In the genomic region with DNA sequence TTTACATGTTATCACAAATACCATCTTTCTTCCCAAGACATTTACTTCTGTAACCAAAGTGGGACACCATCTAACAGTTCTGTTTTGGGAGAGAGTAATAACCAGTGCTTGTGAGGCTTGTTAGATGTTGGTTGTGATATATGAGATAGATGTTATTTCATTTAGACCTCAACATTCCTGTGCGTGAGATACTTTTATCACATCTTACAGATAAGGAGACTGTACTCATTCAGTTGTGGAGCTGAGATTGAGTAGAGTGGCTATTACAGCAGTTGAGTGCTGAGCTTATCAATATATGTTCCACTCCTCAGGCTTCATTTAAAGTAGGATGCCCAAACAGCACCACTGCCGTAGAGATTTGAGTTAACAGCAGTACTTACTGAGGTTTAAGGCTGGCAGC, we compare ENCODE assay signal across 19 cellular contexts.
"Had no signal": no experiment of that assay in that cellular context is flagged by ENCODE, and none has a peak within 500 bp of the region (broad histone marks: within the 10 kb centered on the region; RNA-seq: fewer than 3 reads in every experiment).

No MANE protein-coding gene starts in this region.

- FAIRE-seq: endometrium, frontal cortex, islet of Langerhans had no signal

- H3K27me3 Mint-ChIP-seq: naive thymus-derived CD8-positive, alpha-beta T cell; stimulated activated naive B cell treated with anti-CD40 and anti-IgM and Interleukin-4, amounts not matched to agents 10 μg/mL and 1 μg/mL and 100 μg/mL, for 72 hours; stimulated activated naive CD8-positive, alpha-beta T cell treated with anti-CD3 and anti-CD28 coated beads, Interleukin-15, amount 100 ng/mL, for 72 hours had no signal

- DNase-seq: cortex of kidney; dorsolateral prefrontal cortex; effector CD8-positive, alpha-beta T cell; heart right ventricle; hypothalamus; kidney glomerular epithelial cell; naive thymus-derived CD8-positive, alpha-beta T cell; sigmoid colon; stimulated activated CD4-positive, alpha-beta T cell treated with anti-CD3 and anti-CD28 coated beads, Interleukin-2, amount 100 ng/mL, for 24 hours; stimulated activated CD4-positive, alpha-beta T cell treated with anti-CD3 and anti-CD28 coated beads, Interleukin-4, amount 100 ng/mL, for 4 hours; stimulated activated naive B cell treated with anti-CD40 and anti-IgM and Interleukin-4, amounts not matched to agents 10 μg/mL and 1 μg/mL and 100 μg/mL, for 72 hours; stimulated activated naive CD8-positive, alpha-beta T cell treated with anti-CD3 and anti-CD28 coated beads, Interleukin-15, amount 100 ng/mL, for 72 hours; transverse colon had no signal

- ATAC-seq: naive thymus-derived CD8-positive, alpha-beta T cell; stimulated activated naive B cell treated with anti-CD40 and anti-IgM and Interleukin-4, amounts not matched to agents 10 μg/mL and 1 μg/mL and 100 μg/mL, for 72 hours; stimulated activated naive CD8-positive, alpha-beta T cell treated with anti-CD3 and anti-CD28 coated beads, Interleukin-15, amount 100 ng/mL, for 72 hours had no signal

- H3K9me3 Mint-ChIP-seq: naive thymus-derived CD8-positive, alpha-beta T cell; stimulated activated naive CD8-positive, alpha-beta T cell treated with anti-CD3 and anti-CD28 coated beads, Interleukin-15, amount 100 ng/mL, for 72 hours had no signal

- H3K4me3 ChIP-seq: dorsolateral prefrontal cortex, heart right ventricle, right atrium auricular region, sigmoid colon, skin epidermis, thoracic aorta, transverse colon had no signal

- H3K27me3 ChIP-seq: dorsolateral prefrontal cortex, heart right ventricle, right atrium auricular region, sigmoid colon, transverse colon had no signal

- H3K27ac Mint-ChIP-seq: stimulated activated naive CD8-positive, alpha-beta T cell treated with anti-CD3 and anti-CD28 coated beads, Interleukin-15, amount 100 ng/mL, for 72 hours had no signal

- H3K4me3 Mint-ChIP-seq: naive thymus-derived CD8-positive, alpha-beta T cell; stimulated activated naive B cell treated with anti-CD40 and anti-IgM and Interleukin-4, amounts not matched to agents 10 μg/mL and 1 μg/mL and 100 μg/mL, for 72 hours; stimulated activated naive CD8-positive, alpha-beta T cell treated with anti-CD3 and anti-CD28 coated beads, Interleukin-15, amount 100 ng/mL, for 72 hours had no signal

- H3K9me3 ChIP-seq: heart right ventricle, right atrium auricular region, sigmoid colon, thoracic aorta, transverse colon had no signal

- H3K27ac ChIP-seq: heart right ventricle, right atrium auricular region, thoracic aorta, transverse colon had no signal

- H3K4me1 Mint-ChIP-seq: stimulated activated naive CD8-positive, alpha-beta T cell treated with anti-CD3 and anti-CD28 coated beads, Interleukin-15, amount 100 ng/mL, for 72 hours had no signal
